10 cellular contexts compared by ENCODE assay signal in the genomic region with DNA sequence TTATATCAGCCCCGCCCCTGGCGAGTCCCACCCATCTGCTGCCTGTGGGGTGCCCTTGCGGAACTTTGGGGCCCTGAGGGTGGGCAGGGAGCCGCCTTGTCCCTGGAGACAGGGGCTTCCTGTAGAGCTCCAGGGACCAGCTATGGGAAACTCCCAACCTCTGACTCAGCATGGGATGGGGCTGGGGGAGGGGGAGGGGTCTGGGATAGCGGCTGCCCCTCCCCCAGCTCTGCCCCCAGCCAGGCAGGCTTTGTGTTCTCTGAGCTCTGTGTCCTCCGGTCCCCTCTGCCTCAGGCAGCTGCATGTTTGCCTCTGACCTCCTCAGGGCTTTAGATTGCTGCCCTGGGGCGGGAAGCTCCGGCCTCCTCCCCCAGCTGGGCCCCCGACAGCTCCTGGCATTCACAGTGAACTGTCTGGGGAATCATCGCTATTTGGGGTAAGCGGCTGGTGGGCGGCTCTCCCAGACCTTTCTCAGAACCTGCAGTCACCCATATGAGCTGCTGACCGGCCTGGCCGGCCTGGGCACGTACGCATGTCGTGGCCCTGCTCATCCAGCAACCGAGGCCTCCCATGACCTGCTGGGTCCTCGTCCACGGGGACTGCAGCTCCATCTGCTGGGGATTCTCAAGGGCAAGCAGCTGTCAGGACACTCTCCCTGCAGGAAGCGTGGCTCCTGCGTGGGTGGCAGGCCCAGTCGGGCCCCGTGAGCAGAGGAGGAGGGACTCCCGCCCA. TPM values are rescaled to one million over a fixed set of nuclear protein-coding genes. Genes with fewer than 3 reads are reported as not detected.
DNase-seq lines count a peak whose midpoint lies in the region; ATAC-seq, FAIRE-seq and TF ChIP-seq lines count a peak whose summit lies in the region.
"Had no signal": no experiment of that assay in that cellular context is flagged by ENCODE, and none has a peak within 500 bp of the region (broad histone marks: within the 10 kb centered on the region; RNA-seq: fewer than 3 reads in every experiment).

No MANE protein-coding gene starts in this region.

- H4K20me1 ChIP-seq in mammary epithelial cell (ENCODE audit: insufficient read depth, low read length): no peaks in the 10 kb centered on the region

- H3K27ac ChIP-seq in mammary epithelial cell (ENCODE audit: insufficient read depth, low read depth, low read length) (no peak overlapping the region), kidney (ENCODE audit: low read depth in 2 of 2, low read length in 2 of 2) (no peak overlapping the region), tibial artery (no peak overlapping the region)
- H3K27ac ChIP-seq: colonic mucosa, Peyer's patch had no signal

- no peaks in the 10 kb centered on the region for H3K4me1 Mint-ChIP-seq in activated T-cell treated with anti-CD3 and anti-CD28 coated beads, Interleukin-2, amount 50 U/mL, for 4 hours (ENCODE audit: low read depth)

- H3K9ac ChIP-seq in mammary epithelial cell (ENCODE audit: insufficient read depth, low read length) (no peak overlapping the region), kidney (ENCODE audit: low read length in 2 of 2) (no peak overlapping the region)

- H3K4me3 ChIP-seq in mammary epithelial cell (replicated peaks in 1 of 3; ENCODE audit: insufficient read depth in 1 of 3, low read depth in 2 of 3, low read length in 3 of 3): no peak overlapping the region
- no peak overlapping the region for H3K4me3 ChIP-seq in kidney (ENCODE audit: low read length in 2 of 2)
- H3K4me3 ChIP-seq in tibial artery: no peak overlapping the region
- H3K4me3 ChIP-seq: colonic mucosa, Peyer's patch had no signal

- intact Hi-C loops in mammary epithelial cell (cut with micrococcal nuclease) (no loop called here), kidney (cut with DNase I) (no loop called here), tibial artery (cut with DNase I; ENCODE audit: low total_unique reads) (loop anchor here (10.0 kb wide), 1 partner anchor 243 kb away; no protein-coding TSS in a partner anchor)

- 53% methylated on average over 10 of the region's 25 CpGs for WGBS in mammary epithelial cell (ENCODE audit: low coverage, missing lambda C conversion rate)

- H3K9me3 Mint-ChIP-seq in activated T-cell treated with anti-CD3 and anti-CD28 coated beads, Interleukin-2, amount 50 U/mL, for 4 hours: no peaks in the 10 kb centered on the region

- H3K79me2 ChIP-seq in mammary epithelial cell (ENCODE audit: insufficient read depth, low read length): no peaks in the 10 kb centered on the region

- no TSS peak for BruUV-seq in mammary epithelial cell (replicated peaks; lab: Mats Ljungman, UMichigan)

- dilution Hi-C loops in mammary epithelial cell (cut with HindIII; ENCODE audit: low sequenced_read_pairs): loop anchor here (5.0 to 10.0 kb wide), 2 partner anchors 66 to 173 kb away; no protein-coding TSS in a partner anchor

- H2AFZ ChIP-seq in mammary epithelial cell (ENCODE audit: low read depth, low read length): no peak overlapping the region

- no peak for FAIRE-seq in kidney (lab: Jason Lieb, UNC)

- H3K4me1 ChIP-seq in mammary epithelial cell (ENCODE audit: insufficient read depth, low read length): peaks cover 57% of the 10 kb centered on the region
- peaks cover 0 to 2% of the 10 kb centered on the region in 2 donors for H3K4me1 ChIP-seq in kidney (ENCODE audit: control insufficient read depth in 1 of 2, insufficient read depth in 1 of 2, low read depth in 1 of 2, low read length in 2 of 2)
- peaks cover 0 to 6% (median 4%) of the 10 kb centered on the region in 4 donors for H3K4me1 ChIP-seq in tibial artery
- H3K4me1 ChIP-seq: colonic mucosa had no signal

- no peaks in the 10 kb centered on the region for H3K36me3 Mint-ChIP-seq in activated T-cell treated with anti-CD3 and anti-CD28 coated beads, Interleukin-2, amount 50 U/mL, for 4 hours (ENCODE audit: insufficient read depth)

- TF ChIP-seq CTCF in mammary epithelial cell (conservative IDR thresholded peaks at IDR 0.05 in 1 of 2, IDR thresholded peaks at IDR 0.05 in 1 of 2; ENCODE audit: extremely low read depth in 1 of 2, insufficient read depth in 1 of 2, low read depth in 1 of 2, low read length in 2 of 2): peak; percentile 7 to 47
- TF ChIP-seq CTCF in kidney (IDR thresholded peaks at IDR 0.05; ENCODE audit: borderline replicate concordance, extremely low read depth, insufficient read depth): peak; percentile 42
- TF ChIP-seq CTCF in tibial artery (IDR thresholded peaks at IDR 0.05): peak; percentile 10 to 18

- no peaks in the 10 kb centered on the region for H3K27me3 Mint-ChIP-seq in activated T-cell treated with anti-CD3 and anti-CD28 coated beads, Interleukin-2, amount 50 U/mL, for 4 hours (ENCODE audit: low read depth)

- H3K4me3 Mint-ChIP-seq in activated T-cell treated with anti-CD3 and anti-CD28 coated beads, Interleukin-2, amount 50 U/mL, for 4 hours: no peak overlapping the region

- DNase-seq in NCI-H1417 (lab: John Stamatoyannopoulos, UW): peak in 2 of 3 experiments; percentile 34 to 50
- no peak for DNase-seq in NCI-H1417 treated with DMSO at 0.1 percent for 48 hours (lab: John Stamatoyannopoulos, UW)
- no peak for DNase-seq in mammary epithelial cell
- DNase-seq in kidney: peak; percentile 85
- DNase-seq in tibial artery: no peak
- no peak for DNase-seq in D341Med (ENCODE audit: low spot score)
- no peak for DNase-seq in activated T-cell treated with anti-CD3 and anti-CD28 coated beads, Interleukin-2, amount 50 U/mL, for 4 hours
- DNase-seq: colonic mucosa had no signal

- H3K4me2 ChIP-seq in mammary epithelial cell (ENCODE audit: insufficient read depth, low read depth, low read length): no peak overlapping the region

- no peak for ATAC-seq in HG03442 (IDR thresholded peaks at IDR 0.05; ENCODE audit: unreplicated experiment)
- ATAC-seq in activated T-cell treated with anti-CD3 and anti-CD28 coated beads, Interleukin-2, amount 50 U/mL, for 4 hours: no peak

- CTCF ChIA-PET in mammary epithelial cell (lab: Charles Lee; ENCODE audit: low non-redundant PET): no interaction called here

- no peaks in the 10 kb centered on the region for H3K9me3 ChIP-seq in mammary epithelial cell (replicated peaks; ENCODE audit: insufficient read depth, low read length)
- H3K9me3 ChIP-seq in kidney (ENCODE audit: control insufficient read depth in 1 of 2, low read length in 2 of 2): no peaks in the 10 kb centered on the region
- no peaks in the 10 kb centered on the region for H3K9me3 ChIP-seq in tibial artery
- H3K9me3 ChIP-seq: colonic mucosa, Peyer's patch had no signal

- H3K36me3 ChIP-seq in mammary epithelial cell (ENCODE audit: insufficient read depth, low read length): no peaks in the 10 kb centered on the region
- peaks cover 3 to 24% of the 10 kb centered on the region in 2 donors for H3K36me3 ChIP-seq in kidney (ENCODE audit: control insufficient read depth in 1 of 2, insufficient read depth in 2 of 2, low read length in 2 of 2)
- H3K36me3 ChIP-seq in tibial artery: no peaks in the 10 kb centered on the region
- H3K36me3 ChIP-seq: colonic mucosa had no signal

- in situ Hi-C loops in mammary epithelial cell (cut with MboI; ENCODE audit: low sequenced_read_pairs in 2 of 2): no loop called here

- H3K27me3 ChIP-seq in mammary epithelial cell (ENCODE audit: insufficient read depth, low read length) (no peaks in the 10 kb centered on the region), tibial artery (peaks cover 0 to 91% of the 10 kb centered on the region in 2 donors)
- H3K27me3 ChIP-seq: colonic mucosa, Peyer's patch had no signal

RNA-seq across cellular contexts. Expression of a gene that starts 17.1 kb away (rescaled TPM):
- total RNA-seq in mammary epithelial cell (1 to 10 TPM; 5.9 to 6.7 TPM), kidney (39.3 TPM)
- polyA plus RNA-seq in mammary epithelial cell (7.6 TPM), kidney (ENCODE audit: insufficient read depth, low read depth, low replicate concordance) (15.5 TPM)
- polyA minus RNA-seq in mammary epithelial cell: 3.5 TPM
- under 1 TPM in 2 of 3 donors, not detected in 1; 0.13 to 0.15 TPM for total RNA-seq in activated T-cell treated with anti-CD3 and anti-CD28 coated beads, Interleukin-2, amount 50 U/mL, for 4 hours

Comparison
In these comparisons a context has a peak if more than half of its experiments do, and no peak if none do; other contexts are left out.
1. DNase-seq: peak in NCI-H1417 (2 of 3) and kidney (single experiment); none in NCI-H1417 treated with DMSO at 0.1 percent for 48 hours (single experiment), mammary epithelial cell (single experiment), tibial artery (0 of 2), D341Med (single experiment) and activated T-cell treated with anti-CD3 and anti-CD28 coated beads, Interleukin-2, amount 50 U/mL, for 4 hours (single experiment).
2. RNA of a gene that starts 17.1 kb away (total RNA-seq): 39.3 TPM in kidney (single experiment) and 5.9 to 6.7 TPM in mammary epithelial cell; 0.13 to 0.15 TPM in activated T-cell treated with anti-CD3 and anti-CD28 coated beads, Interleukin-2, amount 50 U/mL, for 4 hours; every median in the first group is over 4 times any median in the second.
3. Peak in every context shown above with its lines, with median percentiles within 50 percentile points of each other: CTCF ChIP-seq.